ENCODE assay signal across 16 cellular contexts in genomic region chr19:18253716-18254115, GRCh38. TPM values are rescaled to one million over a fixed set of nuclear protein-coding genes. Genes with fewer than 3 reads are reported as not detected.
DNase-seq lines count a peak whose midpoint lies in the region; ATAC-seq, FAIRE-seq and TF ChIP-seq lines count a peak whose summit lies in the region.
"Had no signal": no experiment of that assay in that cellular context is flagged by ENCODE, and none has a peak within 500 bp of the region (broad histone marks: within the 10 kb centered on the region; RNA-seq: fewer than 3 reads in every experiment).

No MANE protein-coding gene starts in this region.

- peak overlapping the region in 1 of 2 experiments; percentile 43; a peak in 1 of 4 replicates for H3K9ac ChIP-seq in K562 (ENCODE audit: insufficient read depth in 1 of 2, low read depth in 2 of 2, low read length in 2 of 2)
- H3K9ac ChIP-seq in mucosa of rectum (ENCODE audit: low read depth in 1 of 2, low read length in 2 of 2): peak overlapping the region; percentile 38 to 72

- FAIRE-seq in K562 (lab: Jason Lieb, UNC): no peak

- H2AFZ ChIP-seq in K562 (ENCODE audit: low read depth, low read length): peak overlapping the region; percentile 30

- H3K9me3 ChIP-seq in K562 (replicated peaks; ENCODE audit: control insufficient read depth, insufficient read depth, low read depth, low read length) (no peaks in the 10 kb centered on the region), mucosa of rectum (ENCODE audit: control insufficient read depth in 2 of 2, low read length in 2 of 2) (no peaks in the 10 kb centered on the region)
- H3K9me3 ChIP-seq: spleen had no signal

- no peaks in the 10 kb centered on the region for H3K36me3 Mint-ChIP-seq in activated naive CD4-positive, alpha-beta T cell treated with anti-CD3 and anti-CD28 coated beads, Interleukin-2, amount 10 ng/mL, durations not matched to agents 7 days and 5 days

- H3K27ac Mint-ChIP-seq in activated naive CD4-positive, alpha-beta T cell treated with anti-CD3 and anti-CD28 coated beads, Interleukin-2, amount 10 ng/mL, durations not matched to agents 7 days and 5 days: no peak overlapping the region
- H3K27ac Mint-ChIP-seq: activated CD4-positive, alpha-beta memory T cell treated with anti-CD3 and anti-CD28 coated beads, Interleukin-2, amount 10 ng/mL, durations not matched to agents 7 days and 5 days had no signal

- H3K27ac ChIP-seq in K562 (ENCODE audit: extremely low read depth, low read depth, low read length) (no peak overlapping the region), mucosa of rectum (ENCODE audit: low read depth in 2 of 2, low read length in 2 of 2) (peak overlapping the region; percentile 83 to 91)
- H3K27ac ChIP-seq: spleen had no signal

- no peak for TF ChIP-seq CTCF in K562 (IDR thresholded peaks at IDR 0.05 in 2 of 3, conservative IDR thresholded peaks at IDR 0.05 in 1 of 3; ENCODE audit: insufficient read depth in 2 of 3, low read depth in 1 of 3, low read length in 3 of 3)

- H3K79me2 ChIP-seq in K562 (ENCODE audit: control insufficient read depth, insufficient read depth, low read length): no peaks in the 10 kb centered on the region

- H3K36me3 ChIP-seq in K562 (ENCODE audit: control insufficient read depth, insufficient read depth, low read length) (no peaks in the 10 kb centered on the region), mucosa of rectum (ENCODE audit: control insufficient read depth in 2 of 2, insufficient read depth in 2 of 2, low read length in 2 of 2) (peaks cover 0 to 3% of the 10 kb centered on the region in 2 donors)

- intact Hi-C loops in K562 (cut with micrococcal nuclease): loop anchor here (5.0 kb wide), 1 partner anchor 191 kb away; no protein-coding TSS in a partner anchor

- CTCF ChIA-PET in K562 (lab: Yijun Ruan, JAX; ENCODE audit: low intra/inter-chr PET ratio): no interaction called here
- CTCF ChIA-PET in activated naive CD4-positive, alpha-beta T cell treated with anti-CD3 and anti-CD28 coated beads, Interleukin-2, amount 10 ng/mL, durations not matched to agents 7 days and 5 days (lab: Charles Lee): interaction anchor here (1.2 to 9.1 kb wide), 7 partner anchors 9 to 75 kb away, joined by 3 to 134 read pairs (median 6); partner anchors contain the start of gene RAB3A

- BruUV-seq in K562 (replicated peaks; lab: Mats Ljungman, UMichigan): no TSS peak

- H3K4me1 Mint-ChIP-seq in activated naive CD4-positive, alpha-beta T cell treated with anti-CD3 and anti-CD28 coated beads, Interleukin-2, amount 10 ng/mL, durations not matched to agents 7 days and 5 days: peaks cover 5% of the 10 kb centered on the region

- DNase-seq in Caki2 (ENCODE audit: low read depth) (peak; percentile 15), MV-4-11 (lab: John Stamatoyannopoulos, UW) (peak; percentile 81), K562 (ENCODE audit: extremely low read depth in 1 of 4, low spot score in 3 of 4) (no peak), SHP77 (lab: John Stamatoyannopoulos, UW) (no peak)
- no peak for DNase-seq in activated T-cell treated with anti-CD3 and anti-CD28 coated beads, Interleukin-2, amount 50 U/mL, for 48 hours
- no peak for DNase-seq in activated CD8-positive, alpha-beta memory T cell treated with anti-CD3 and anti-CD28 coated beads, Interleukin-2, amount 50 U/mL, for 48 hours
- no peak for DNase-seq in activated naive CD4-positive, alpha-beta T cell treated with anti-CD3 and anti-CD28 coated beads, Interleukin-2, amount 10 ng/mL, durations not matched to agents 7 days and 5 days
- DNase-seq: activated CD4-positive, alpha-beta memory T cell treated with anti-CD3 and anti-CD28 coated beads, Interleukin-2, amount 10 ng/mL, durations not matched to agents 7 days and 5 days; activated naive CD4-positive, alpha-beta T cell treated with Interleukin-2 at 50 U/mL for 16 hours; cerebellar nuclear complex; EL; NCI-H1092 treated with DMSO at 0.1 percent for 48 hours; NCI-H524; spleen; T-helper 1 cell had no signal

- 8% methylated on average over 5 of the region's 5 CpGs for WGBS in K562 (ENCODE audit: insufficient coverage, low coverage, missing lambda C conversion rate)

- H3K4me1 ChIP-seq in K562 (replicated peaks in 1 of 2; ENCODE audit: control insufficient read depth in 2 of 2, insufficient read depth in 2 of 2, low read length in 2 of 2): peaks cover 0 to 20% of the 10 kb centered on the region in 2 experiments; a peak in 3 of 5 replicates
- H3K4me1 ChIP-seq in mucosa of rectum (ENCODE audit: control insufficient read depth in 2 of 2, insufficient read depth in 2 of 2, low read length in 2 of 2): peaks cover 22 to 27% of the 10 kb centered on the region in 2 donors

- no peak for TF ChIP-seq EP300 in K562 (IDR thresholded peaks at IDR 0.05; ENCODE audit: low read length)

- ATAC-seq in K562: no peak

- H3K4me3 ChIP-seq in K562 (no peak overlapping the region), mucosa of rectum (ENCODE audit: low read length in 2 of 2) (peak overlapping the region; percentile 41 to 42)
- H3K4me3 ChIP-seq: spleen had no signal

- in situ Hi-C loops in Caki2 (cut with HindIII; ENCODE audit: low pct_unique_long_range_greater_than_20kb, low sequenced_read_pairs): no loop called here
- in situ Hi-C loops in K562 (cut with MboI): loop anchor here (5.0 kb wide), 1 partner anchor 46 kb away; no protein-coding TSS in a partner anchor

- no peaks in the 10 kb centered on the region for H4K20me1 ChIP-seq in K562 (replicated peaks; ENCODE audit: control insufficient read depth, insufficient read depth, low read length)

- H3K9me3 Mint-ChIP-seq in activated naive CD4-positive, alpha-beta T cell treated with anti-CD3 and anti-CD28 coated beads, Interleukin-2, amount 10 ng/mL, durations not matched to agents 7 days and 5 days: no peaks in the 10 kb centered on the region
- H3K9me3 Mint-ChIP-seq: activated CD4-positive, alpha-beta memory T cell treated with anti-CD3 and anti-CD28 coated beads, Interleukin-2, amount 10 ng/mL, durations not matched to agents 7 days and 5 days had no signal

- H3K4me2 ChIP-seq in K562 (ENCODE audit: insufficient read depth, low read length): no peak overlapping the region

- TF ChIP-seq RAD21 in K562 (CRISPR knock-in tag; conservative IDR thresholded peaks at IDR 0.05 in 1 of 2, IDR thresholded peaks at IDR 0.05 in 1 of 2): no peak

- TF ChIP-seq POLR2A in K562 (conservative IDR thresholded peaks at IDR 0.05): no peak

- POLR2A ChIA-PET in K562 (lab: Yijun Ruan, JAX): interaction anchor here (0.6 to 1.9 kb wide), 6 partner anchors 9 to 182 kb away, joined by 3 to 9 read pairs (median 4); partner anchors contain the start of gene IQCN

- no peaks in the 10 kb centered on the region for H3K9me1 ChIP-seq in K562 (ENCODE audit: control insufficient read depth, insufficient read depth, low read length)

- no peak overlapping the region for H3K4me3 Mint-ChIP-seq in activated naive CD4-positive, alpha-beta T cell treated with anti-CD3 and anti-CD28 coated beads, Interleukin-2, amount 10 ng/mL, durations not matched to agents 7 days and 5 days
- H3K4me3 Mint-ChIP-seq: activated CD4-positive, alpha-beta memory T cell treated with anti-CD3 and anti-CD28 coated beads, Interleukin-2, amount 10 ng/mL, durations not matched to agents 7 days and 5 days had no signal

- H3K27me3 ChIP-seq in K562 (ENCODE audit: control insufficient read depth in 2 of 2, insufficient read depth in 2 of 2, low read length in 2 of 2) (peaks cover 6 to 18% of the 10 kb centered on the region in 2 experiments; a peak in 3 of 5 replicates), mucosa of rectum (ENCODE audit: control insufficient read depth in 2 of 2, insufficient read depth in 2 of 2, low read length in 2 of 2) (no peaks in the 10 kb centered on the region)

- H3K27me3 Mint-ChIP-seq in activated naive CD4-positive, alpha-beta T cell treated with anti-CD3 and anti-CD28 coated beads, Interleukin-2, amount 10 ng/mL, durations not matched to agents 7 days and 5 days: peaks cover 61% of the 10 kb centered on the region

RNA-seq across cellular contexts. Expression of gene IQCN, which starts 20.5 kb away (rescaled TPM):
- not detected in 2 replicates for total RNA-seq in Caki2 (2014; rRNA removed; shearing (Covaris generic); ENCODE audit: low replicate concordance)
- total RNA-seq in K562 (2011; cell fraction: chromatin; rRNA removed; ENCODE audit: low replicate concordance): 0.35 and 0.67 TPM in 2 replicates
- total RNA-seq in K562 (2011; cell fraction: nucleolus; rRNA removed): 0.17 and 0.39 TPM in 2 replicates
- total RNA-seq in K562 (2011; cell fraction: nucleoplasm; rRNA removed): 0.29 and 0.38 TPM in 2 replicates
- total RNA-seq in K562 (2014; rRNA removed) (0.04 and 0.05 TPM in 2 replicates), K562 (2014; rRNA removed; fragmentation: Illumina TruSeq; extraction: Trizol) (0.04 TPM in 1 of 2 replicates, not detected in the other), K562 (2015; rRNA removed; fragmentation: Illumina TruSeq; extraction: Trizol) (0.04 and 0.07 TPM in 2 replicates), K562 (2021) (0.07 and 0.16 TPM in 2 replicates)
- polyA plus RNA-seq in K562 (2011; rRNA removed) (0.01 and 0.03 TPM in 2 replicates), K562 (2014; fragmentation: Illumina TruSeq; extraction: Trizol) (0.01 and 0.03 TPM in 2 replicates), K562 (2014; fragmentation: Nextera tagmentation; extraction: Ambion mirVana) (not detected), K562 (2014; rRNA removed) (not detected in 2 replicates)
- 0.01 TPM in 1 of 2 replicates, not detected in the other for polyA plus RNA-seq in K562 (2011; cell fraction: cytosol; rRNA removed)
- 0.06 and 0.33 TPM in 2 replicates for polyA plus RNA-seq in K562 (2011; cell fraction: nucleus; rRNA removed)
- 0.05 and 0.35 TPM in 2 replicates for polyA plus RNA-seq in K562 (2012)
- polyA minus RNA-seq in K562 (2011; rRNA and poly(A)+ RNA removed): 0.21 TPM in 1 of 2 replicates, not detected in the other
- polyA minus RNA-seq in K562 (2011; cell fraction: cytosol; rRNA and poly(A)+ RNA removed): not detected in 2 replicates
- polyA minus RNA-seq in K562 (2011; cell fraction: nucleus; rRNA and poly(A)+ RNA removed): 0.22 and 0.27 TPM in 2 replicates

RNA-seq across cellular contexts. Expression of gene PDE4C, which starts 27.5 kb away (rescaled TPM):
- total RNA-seq in Caki2 (2014; rRNA removed; shearing (Covaris generic); ENCODE audit: low replicate concordance): not detected in 2 replicates
- total RNA-seq in K562 (2011; cell fraction: chromatin; rRNA removed; ENCODE audit: low replicate concordance): 1.9 and 5.1 TPM in 2 replicates
- 2.2 and 3.0 TPM in 2 replicates for total RNA-seq in K562 (2011; cell fraction: nucleolus; rRNA removed)
- 1.3 and 1.6 TPM in 2 replicates for total RNA-seq in K562 (2011; cell fraction: nucleoplasm; rRNA removed)
- total RNA-seq in K562 (2014; rRNA removed): 0.16 and 0.91 TPM in 2 replicates
- 0.11 and 0.29 TPM in 2 replicates for total RNA-seq in K562 (2014; rRNA removed; fragmentation: Illumina TruSeq; extraction: Trizol)
- total RNA-seq in K562 (2015; rRNA removed; fragmentation: Illumina TruSeq; extraction: Trizol): not detected in 2 replicates
- 0.29 and 0.45 TPM in 2 replicates for total RNA-seq in K562 (2021)
- polyA plus RNA-seq in K562 (2011; rRNA removed): 0.60 and 0.81 TPM in 2 replicates
- 0.83 and 0.88 TPM in 2 replicates for polyA plus RNA-seq in K562 (2011; cell fraction: cytosol; rRNA removed)
- polyA plus RNA-seq in K562 (2011; cell fraction: nucleus; rRNA removed): 4.1 and 6.8 TPM in 2 replicates
- 0.17 and 0.22 TPM in 2 replicates for polyA plus RNA-seq in K562 (2012)
- 0.06 and 0.24 TPM in 2 replicates for polyA plus RNA-seq in K562 (2014; fragmentation: Illumina TruSeq; extraction: Trizol)
- polyA plus RNA-seq in K562 (2014; fragmentation: Nextera tagmentation; extraction: Ambion mirVana): under 1 TPM; 0.04 to 0.08 TPM
- 0.81 and 0.89 TPM in 2 replicates for polyA plus RNA-seq in K562 (2014; rRNA removed)
- polyA minus RNA-seq in K562 (2011; rRNA and poly(A)+ RNA removed): 0.18 TPM in 1 of 2 replicates, not detected in the other
- 0.86 TPM in 1 of 2 replicates, not detected in the other for polyA minus RNA-seq in K562 (2011; cell fraction: cytosol; rRNA and poly(A)+ RNA removed)
- polyA minus RNA-seq in K562 (2011; cell fraction: nucleus; rRNA and poly(A)+ RNA removed): 1.1 and 1.8 TPM in 2 replicates

RNA-seq across cellular contexts. Expression of gene JUND, which starts 27.7 kb away (rescaled TPM):
- 115 and 120 TPM in 2 replicates for total RNA-seq in Caki2 (2014; rRNA removed; shearing (Covaris generic); ENCODE audit: low replicate concordance)
- 31.7 and 143 TPM in 2 replicates for total RNA-seq in K562 (2011; cell fraction: chromatin; rRNA removed; ENCODE audit: low replicate concordance)
- total RNA-seq in K562 (2011; cell fraction: nucleolus; rRNA removed): 201 and 240 TPM in 2 replicates
- total RNA-seq in K562 (2011; cell fraction: nucleoplasm; rRNA removed): 97.7 and 104 TPM in 2 replicates
- total RNA-seq in K562 (2014; rRNA removed) (279 and 297 TPM in 2 replicates), K562 (2014; rRNA removed; fragmentation: Illumina TruSeq; extraction: Trizol) (17.4 and 22.6 TPM in 2 replicates), K562 (2015; rRNA removed; fragmentation: Illumina TruSeq; extraction: Trizol) (33.1 and 33.7 TPM in 2 replicates), K562 (2021) (245 and 286 TPM in 2 replicates)
- polyA plus RNA-seq in K562 (2011; rRNA removed) (74.2 and 83.0 TPM in 2 replicates), K562 (2014; fragmentation: Illumina TruSeq; extraction: Trizol) (42.3 and 63.5 TPM in 2 replicates), K562 (2014; fragmentation: Nextera tagmentation; extraction: Ambion mirVana) (10 to 100 TPM in 1 of 2 experiments, 1 to 10 TPM in 1; 6.4 to 11.8 TPM), K562 (2014; rRNA removed) (210 and 216 TPM in 2 replicates)
- 93.8 and 405 TPM in 2 replicates for polyA plus RNA-seq in K562 (2011; cell fraction: cytosol; rRNA removed)
- polyA plus RNA-seq in K562 (2011; cell fraction: nucleus; rRNA removed): 78.6 and 150 TPM in 2 replicates
- 73.8 and 111 TPM in 2 replicates for polyA plus RNA-seq in K562 (2012)
- polyA minus RNA-seq in K562 (2011; rRNA and poly(A)+ RNA removed): 27.0 and 65.5 TPM in 2 replicates
- polyA minus RNA-seq in K562 (2011; cell fraction: cytosol; rRNA and poly(A)+ RNA removed): 243 and 277 TPM in 2 replicates
- polyA minus RNA-seq in K562 (2011; cell fraction: nucleus; rRNA and poly(A)+ RNA removed): 89.5 and 108 TPM in 2 replicates

RNA-seq across cellular contexts. Expression of gene RAB3A, which starts 49.9 kb away (rescaled TPM):
- total RNA-seq in Caki2 (2014; rRNA removed; shearing (Covaris generic); ENCODE audit: low replicate concordance): 0.84 TPM in 1 of 2 replicates, not detected in the other
- 10.4 and 16.2 TPM in 2 replicates for total RNA-seq in K562 (2011; cell fraction: chromatin; rRNA removed; ENCODE audit: low replicate concordance)
- total RNA-seq in K562 (2011; cell fraction: nucleolus; rRNA removed): 8.7 and 9.3 TPM in 2 replicates
- total RNA-seq in K562 (2011; cell fraction: nucleoplasm; rRNA removed): 7.6 and 8.3 TPM in 2 replicates
- total RNA-seq in K562 (2014; rRNA removed): 0.86 and 2.5 TPM in 2 replicates
- total RNA-seq in K562 (2014; rRNA removed; fragmentation: Illumina TruSeq; extraction: Trizol): 0.26 and 0.69 TPM in 2 replicates
- 1.6 and 1.7 TPM in 2 replicates for total RNA-seq in K562 (2015; rRNA removed; fragmentation: Illumina TruSeq; extraction: Trizol)
- 3.7 and 5.1 TPM in 2 replicates for total RNA-seq in K562 (2021)
- polyA plus RNA-seq in K562 (2011; rRNA removed): 0.84 and 2.9 TPM in 2 replicates
- 1.7 and 3.2 TPM in 2 replicates for polyA plus RNA-seq in K562 (2011; cell fraction: cytosol; rRNA removed)
- 4.7 and 6.5 TPM in 2 replicates for polyA plus RNA-seq in K562 (2011; cell fraction: nucleus; rRNA removed)
- 1.5 and 2.0 TPM in 2 replicates for polyA plus RNA-seq in K562 (2012)
- 1.9 and 2.8 TPM in 2 replicates for polyA plus RNA-seq in K562 (2014; fragmentation: Illumina TruSeq; extraction: Trizol)
- under 1 TPM in 1 of 2 experiments, not detected in 1; 0.17 TPM for polyA plus RNA-seq in K562 (2014; fragmentation: Nextera tagmentation; extraction: Ambion mirVana)
- polyA plus RNA-seq in K562 (2014; rRNA removed): 0.94 and 1.00 TPM in 2 replicates
- 6.4 and 9.5 TPM in 2 replicates for polyA minus RNA-seq in K562 (2011; rRNA and poly(A)+ RNA removed)
- 5.4 and 7.2 TPM in 2 replicates for polyA minus RNA-seq in K562 (2011; cell fraction: cytosol; rRNA and poly(A)+ RNA removed)
- polyA minus RNA-seq in K562 (2011; cell fraction: nucleus; rRNA and poly(A)+ RNA removed): 3.9 and 8.4 TPM in 2 replicates

Comparison
In these comparisons a context has a peak if more than half of its experiments do, and no peak if none do; other contexts are left out.
1. DNase-seq: peak in Caki2 (single experiment) and MV-4-11 (single experiment); none in K562 (0 of 4), activated T-cell treated with anti-CD3 and anti-CD28 coated beads, Interleukin-2, amount 50 U/mL, for 48 hours (0 of 2), SHP77 (0 of 2), activated CD8-positive, alpha-beta memory T cell treated with anti-CD3 and anti-CD28 coated beads, Interleukin-2, amount 50 U/mL, for 48 hours (single experiment) and activated naive CD4-positive, alpha-beta T cell treated with anti-CD3 and anti-CD28 coated beads, Interleukin-2, amount 10 ng/mL, durations not matched to agents 7 days and 5 days (single experiment).